21 cellular contexts compared by ENCODE assay signal in the genomic region with DNA sequence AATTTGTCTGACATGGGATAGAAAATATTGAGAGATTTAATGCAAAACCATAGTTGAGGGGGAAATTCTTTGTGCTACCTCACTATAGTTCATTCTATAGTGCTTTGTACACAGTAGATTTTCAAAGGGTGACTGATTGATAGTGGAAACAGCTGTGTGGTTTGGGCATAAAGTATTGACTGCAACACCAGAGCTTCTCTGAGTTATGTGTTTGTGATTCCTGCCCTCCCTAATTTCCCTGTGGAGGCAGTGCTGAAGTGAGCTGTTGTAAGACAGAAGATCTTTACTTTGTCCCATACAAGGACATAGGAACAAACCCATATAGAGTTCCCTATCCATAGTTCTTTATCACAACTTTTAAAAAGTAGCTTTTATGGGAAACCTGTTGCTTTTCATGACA. TPM values are rescaled to one million over a fixed set of nuclear protein-coding genes. Genes with fewer than 3 reads are reported as not detected.
DNase-seq lines count a peak whose midpoint lies in the region; FAIRE-seq and TF ChIP-seq lines count a peak whose summit lies in the region.
"Had no signal": no experiment of that assay in that cellular context is flagged by ENCODE, and none has a peak within 500 bp of the region (broad histone marks: within the 10 kb centered on the region; RNA-seq: fewer than 3 reads in every experiment).

No MANE protein-coding gene starts in this region.

- H3K4me2 ChIP-seq in smooth muscle cell: no peak overlapping the region
- H3K4me2 ChIP-seq: BLaER1 treated with 17β-estradiol and CSF1 and Interleukin-3, amounts not matched to agents 10 nM and 100 nM had no signal

- H3K36me3 ChIP-seq in effector memory CD4-positive, alpha-beta T cell (ENCODE audit: control insufficient read depth, insufficient read depth, low read length): no peaks in the 10 kb centered on the region
- H3K36me3 ChIP-seq in smooth muscle cell (ENCODE audit: low read depth): no peaks in the 10 kb centered on the region
- H3K36me3 ChIP-seq: BE2C; BLaER1 treated with 17β-estradiol and CSF1 and Interleukin-3, amounts not matched to agents 10 nM and 100 nM had no signal

- H3K9ac ChIP-seq in smooth muscle cell (ENCODE audit: low read depth): no peak overlapping the region
- H3K9ac ChIP-seq: BLaER1 treated with 17β-estradiol and CSF1 and Interleukin-3, amounts not matched to agents 10 nM and 100 nM; GM23248 had no signal

- H3K4me3 ChIP-seq in effector memory CD4-positive, alpha-beta T cell (ENCODE audit: insufficient read depth, low read depth, low read length, poor library complexity, severe bottlenecking): no peak overlapping the region
- no peak overlapping the region for H3K4me3 ChIP-seq in smooth muscle cell
- H3K4me3 ChIP-seq: BLaER1 treated with 17β-estradiol and CSF1 and Interleukin-3, amounts not matched to agents 10 nM and 100 nM; GM23248 had no signal

- H2AFZ ChIP-seq in smooth muscle cell (ENCODE audit: low read depth): no peak overlapping the region
- H2AFZ ChIP-seq: GM23248 had no signal

- no peak overlapping the region for H3K27ac ChIP-seq in effector memory CD4-positive, alpha-beta T cell (ENCODE audit: insufficient read depth, low read length, poor library complexity, severe bottlenecking)
- H3K27ac ChIP-seq in smooth muscle cell (ENCODE audit: low read depth): no peak overlapping the region
- H3K27ac ChIP-seq: BLaER1 treated with 17β-estradiol and CSF1 and Interleukin-3, amounts not matched to agents 10 nM and 100 nM; GM23248 had no signal

- DNase-seq in GM12892 (ENCODE audit: insufficient read length): no peak
- DNase-seq in LHCN-M2 (ENCODE audit: low read depth): peak; percentile 65
- DNase-seq in fibroblast of peridontal ligament (ENCODE audit: extremely low read depth): peak; percentile 42
- DNase-seq in COLO668 (lab: John Stamatoyannopoulos, UW; ENCODE audit: unreplicated experiment): no peak
- DNase-seq in effector memory CD4-positive, alpha-beta T cell: no peak
- DNase-seq in smooth muscle cell (lab: John Stamatoyannopoulos, UW; ENCODE audit: unreplicated experiment): no peak
- DNase-seq in NCI-H1092 treated with DMSO at 0.1 percent for 48 hours (lab: John Stamatoyannopoulos, UW): no peak
- DNase-seq: AML-193; BE2C; Caco-2; CD4-positive, alpha-beta T cell; CD8-positive, alpha-beta memory T cell; DMS153; DND-41; GM23248; H9 had no signal

- no peaks in the 10 kb centered on the region for H4K20me1 ChIP-seq in smooth muscle cell (ENCODE audit: low read depth)
- H4K20me1 ChIP-seq: BLaER1 treated with 17β-estradiol and CSF1 and Interleukin-3, amounts not matched to agents 10 nM and 100 nM had no signal

- no peaks in the 10 kb centered on the region for H3F3A ChIP-seq in smooth muscle cell (ENCODE audit: low read depth)

- no peak for TF ChIP-seq CTCF in smooth muscle cell (IDR thresholded peaks at IDR 0.05; ENCODE audit: borderline replicate concordance, insufficient read depth, poor library complexity, severe bottlenecking)

- no peak for TF ChIP-seq POLR2A in GM12892 (IDR thresholded peaks at IDR 0.05; ENCODE audit: low read depth, low read length)

- no peaks in the 10 kb centered on the region for H3K9me3 ChIP-seq in effector memory CD4-positive, alpha-beta T cell (ENCODE audit: control insufficient read depth, low read length)
- no peaks in the 10 kb centered on the region for H3K9me3 ChIP-seq in smooth muscle cell (replicated peaks; ENCODE audit: low read depth)
- H3K9me3 ChIP-seq: BE2C, Caco-2 had no signal

- no peaks in the 10 kb centered on the region for H3K79me2 ChIP-seq in smooth muscle cell (ENCODE audit: low read depth)

- H3K27me3 ChIP-seq in effector memory CD4-positive, alpha-beta T cell (replicated peaks; ENCODE audit: control insufficient read depth, insufficient read depth, low read length, poor library complexity, severe bottlenecking): no peaks in the 10 kb centered on the region
- no peaks in the 10 kb centered on the region for H3K27me3 ChIP-seq in smooth muscle cell (ENCODE audit: low read depth)
- H3K27me3 ChIP-seq: BE2C; BLaER1 treated with 17β-estradiol and CSF1 and Interleukin-3, amounts not matched to agents 10 nM and 100 nM had no signal

- peak; percentile 30 for FAIRE-seq in GM12892 (lab: Jason Lieb, UNC)
- FAIRE-seq: G401.6, GM19239, H1 had no signal

- no peaks in the 10 kb centered on the region for H3K4me1 ChIP-seq in effector memory CD4-positive, alpha-beta T cell (ENCODE audit: control insufficient read depth, insufficient read depth, low read length, poor library complexity, severe bottlenecking)
- H3K4me1 ChIP-seq in smooth muscle cell (ENCODE audit: low read depth): no peaks in the 10 kb centered on the region
- H3K4me1 ChIP-seq: BE2C; BLaER1 treated with 17β-estradiol and CSF1 and Interleukin-3, amounts not matched to agents 10 nM and 100 nM had no signal

RNA-seq across cellular contexts. Expression of a gene that starts 47.1 kb away (rescaled TPM):
- polyA plus RNA-seq in GM12892 (2012; ENCODE audit: missing spikeins): not detected
- total RNA-seq in LHCN-M2 (2014; rRNA removed) (10.0 and 16.6 TPM in 2 replicates), smooth muscle cell (0.04 TPM in 2 replicates)
- 1.2 TPM for polyA plus RNA-seq in LHCN-M2 (2012)
- not detected in 2 replicates for polyA plus RNA-seq in smooth muscle cell
- total RNA-seq: Caco-2; CD4-positive, alpha-beta T cell; CD8-positive, alpha-beta memory T cell; H1; H9 had no signal
- polyA plus RNA-seq: CD14-positive monocyte; CD8-positive, alpha-beta memory T cell; H1 had no signal

Comparison
In these comparisons a context has a peak if more than half of its experiments do, and no peak if none do; other contexts are left out.
1. DNase-seq: peak in LHCN-M2 (single experiment) and fibroblast of peridontal ligament (single experiment); none in GM12892 (single experiment), COLO668 (single experiment), effector memory CD4-positive, alpha-beta T cell (0 of 3), smooth muscle cell (single experiment) and NCI-H1092 treated with DMSO at 0.1 percent for 48 hours (single experiment).
2. RNA of a gene that starts 47.1 kb away (total RNA-seq): 10.0 to 16.6 TPM in LHCN-M2; 0.04 TPM in smooth muscle cell; every median in the first group is over 10 times any median in the second.